ENCODE assay signal across 8 cellular contexts in the genomic region with DNA sequence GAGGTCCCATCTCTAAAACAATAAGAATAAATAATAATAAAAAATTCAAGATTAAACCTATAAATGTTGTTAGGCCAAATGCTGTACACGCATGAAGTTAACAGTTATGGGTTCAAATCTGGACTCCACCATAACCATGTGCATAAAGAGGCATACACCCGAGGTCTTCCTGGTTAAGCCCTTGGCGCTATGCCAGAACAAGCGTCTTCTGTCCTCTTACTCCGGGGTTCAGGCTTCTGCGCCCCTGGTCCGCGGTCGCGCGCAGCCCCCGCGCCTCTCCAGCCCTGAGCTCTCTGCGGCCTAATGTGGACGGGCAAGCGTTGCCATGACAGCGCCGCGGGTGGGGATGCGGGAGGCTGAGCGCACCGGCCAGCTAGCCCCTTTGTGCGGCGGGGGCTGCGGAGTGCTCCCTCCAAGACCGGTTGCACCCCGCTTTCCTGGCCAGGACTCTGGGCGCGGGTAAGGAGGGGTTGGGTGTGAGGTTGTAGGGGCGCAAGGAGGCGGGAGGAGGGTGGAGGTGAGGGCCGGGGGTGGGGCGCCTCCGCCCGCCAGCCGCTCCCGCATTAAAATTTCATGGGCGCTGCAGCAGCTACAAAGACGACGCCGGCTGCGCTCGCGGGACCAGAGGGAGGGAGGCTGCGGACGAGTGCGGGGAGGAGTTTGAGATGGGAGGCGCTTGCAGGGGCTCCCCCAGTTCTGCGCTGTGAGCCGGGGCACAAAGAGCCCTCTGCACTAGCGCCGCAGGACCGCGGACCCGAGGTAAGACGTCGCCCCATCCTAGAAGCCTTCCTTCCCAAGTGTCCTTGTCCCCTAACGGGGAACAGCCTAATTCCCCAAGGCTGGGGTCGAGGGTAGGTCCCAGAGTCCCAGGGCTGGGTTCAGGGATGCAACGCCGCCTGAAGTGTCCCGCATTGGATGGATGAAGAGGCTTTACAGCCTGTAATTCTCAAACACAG. TPM values are rescaled to one million over a fixed set of nuclear protein-coding genes. Genes with fewer than 3 reads are reported as not detected.
DNase-seq lines count a peak whose midpoint lies in the region; ATAC-seq and TF ChIP-seq lines count a peak whose summit lies in the region.

A gene (plus strand): TSS at position 693 of the 956 bp plus-strand sequence.

- intact Hi-C loops in HCT116 (cut with micrococcal nuclease) (no loop called here), MCF 10A (cut with micrococcal nuclease) (no loop called here)

- H3K36me3 ChIP-seq in BLaER1 (no peaks in the 10 kb centered on the region), HCT116 (ENCODE audit: control insufficient read depth in 1 of 2, insufficient read depth in 2 of 2, low read length in 2 of 2) (no peaks in the 10 kb centered on the region)

- H3K27ac ChIP-seq in BLaER1 (peak within 1 kb of the TSS; percentile 43; the same call in 1 of the 2 replicates), HCT116 (ENCODE audit: low read depth, low read length) (peak within 1 kb of the TSS; percentile 62; the same call in 1 of the 2 replicates)

- peaks cover 41% of the 10 kb centered on the region for H3K27me3 Mint-ChIP-seq in MCF 10A (ENCODE audit: insufficient read depth, unreplicated experiment)

- BruUV-seq in HCT116 (replicated peaks; lab: Mats Ljungman, UMichigan) (no TSS peak), MCF 10A (replicated peaks; lab: Mats Ljungman, UMichigan) (no TSS peak)

- peaks cover 40% of the 10 kb centered on the region for H3K27me3 ChIP-seq in BLaER1
- peaks cover 4% of the 10 kb centered on the region; the same call in 1 of the 2 replicates for H3K27me3 ChIP-seq in HCT116 (ENCODE audit: insufficient read depth, low read length)

- no peak for TF ChIP-seq RAD21 in HCT116 (IDR thresholded peaks at IDR 0.05; ENCODE audit: low read depth)

- no peak for ATAC-seq in HCT116

- peak within 1 kb of the TSS; percentile 97 for H2AFZ ChIP-seq in HCT116 (ENCODE audit: low read depth, low read length, poor library complexity, severe bottlenecking)

- H3K27ac Mint-ChIP-seq in MCF 10A (ENCODE audit: low read depth, unreplicated experiment) = peak within 1 kb of the TSS; percentile 3

- H3K9ac ChIP-seq in BLaER1 = peak within 1 kb of the TSS; percentile 71
- H3K9ac ChIP-seq in HCT116 (ENCODE audit: low read length) = peak within 1 kb of the TSS; percentile 46

- no peaks in the 10 kb centered on the region for H3K36me3 Mint-ChIP-seq in MCF 10A (ENCODE audit: insufficient read depth, unreplicated experiment)

- TF ChIP-seq CTCF in HCT116 (IDR thresholded peaks at IDR 0.05 in 2 of 3, conservative IDR thresholded peaks at IDR 0.05 in 1 of 3; ENCODE audit: borderline replicate concordance in 1 of 3, insufficient read depth in 1 of 3, low read depth in 2 of 3, low read length in 2 of 3) = no peak
- no peak for TF ChIP-seq CTCF in MCF 10A (IDR thresholded peaks at IDR 0.05; ENCODE audit: unreplicated experiment)

- H3K4me2 ChIP-seq in BLaER1 (peak within 1 kb of the TSS; percentile 92), HCT116 (ENCODE audit: low read length) (peak within 1 kb of the TSS; percentile 96)

- RAD21 ChIA-PET in HCT116 (lab: Charles Lee; ENCODE audit: low non-redundant PET in 1 of 2, low total read pairs in 2 of 2, uncharacterized antibody in 2 of 2, unreplicated experiment in 2 of 2) = no interaction called here

- POLR2A ChIA-PET in HCT116 (lab: Charles Lee) (no interaction called here), MCF 10A (lab: Yijun Ruan, JAX) (no interaction called here)

- H3K4me1 ChIP-seq in BLaER1 (peaks cover 31% of the 10 kb centered on the region), HCT116 (ENCODE audit: control insufficient read depth in 1 of 2, insufficient read depth in 2 of 2, low read length in 2 of 2) (peaks cover 12 to 21% of the 10 kb centered on the region in 2 experiments)

- H3K4me3 ChIP-seq in BLaER1 (peak within 1 kb of the TSS; percentile 59), HCT116 (replicated peaks in 1 of 2; ENCODE audit: low read depth in 1 of 2, low read length in 2 of 2) (peak within 1 kb of the TSS; percentile 38 to 61; a peak in 3 of 4 replicates)

- H3K9me2 ChIP-seq in HCT116 (ENCODE audit: insufficient read depth) = no peaks in the 10 kb centered on the region

- CTCF ChIA-PET in HCT116 (lab: Charles Lee) (no interaction called here), MCF 10A (lab: Yijun Ruan, JAX) (interaction anchor here (1.1 kb wide), 1 partner anchor 293 kb away, joined by 4 read pairs; no protein-coding TSS in a partner anchor)

- no peak for DNase-seq in HCT116 (ENCODE audit: low read depth, low spot score)
- peak; percentile 53 to 85 (median 55) for DNase-seq in T-helper 2 cell
- DNase-seq in MCF 10A (ENCODE audit: unreplicated experiment) = no peak
- peak; percentile 78 for DNase-seq in left kidney (ENCODE audit: low read depth, low spot score)
- DNase-seq in stimulated activated CD8-positive, alpha-beta memory T cell treated with anti-CD3 and anti-CD28 coated beads, Interleukin-2, amount 100 ng/mL, for 48 hours (ENCODE audit: low read depth in 2 of 2) = peak; percentile 49 to 55
- no peak for DNase-seq in SIG-M5 treated with dmso at 0.1 percent for 504 hours (lab: John Stamatoyannopoulos, UW; ENCODE audit: unreplicated experiment)
- DNase-seq in RKO (ENCODE audit: low spot score) = no peak

- no peaks in the 10 kb centered on the region for H4K20me1 ChIP-seq in BLaER1
- no peaks in the 10 kb centered on the region for H4K20me1 ChIP-seq in HCT116 (ENCODE audit: insufficient read depth)

- no peaks in the 10 kb centered on the region for H3K9me3 Mint-ChIP-seq in MCF 10A (ENCODE audit: unreplicated experiment)

- peaks cover 11% of the 10 kb centered on the region for H3K4me1 Mint-ChIP-seq in MCF 10A (ENCODE audit: insufficient read depth, unreplicated experiment)

- no peaks in the 10 kb centered on the region for H3K9me3 ChIP-seq in BLaER1
- H3K9me3 ChIP-seq in HCT116 (ENCODE audit: control insufficient read depth in 1 of 2, insufficient read depth in 1 of 2, low read depth in 1 of 2, low read length in 2 of 2) = no peaks in the 10 kb centered on the region

- no peak for TF ChIP-seq POLR2A in HCT116 (IDR thresholded peaks at IDR 0.05; ENCODE audit: borderline replicate concordance, extremely low read depth, insufficient read depth, insufficient read length)

- H3K79me2 ChIP-seq in HCT116 (ENCODE audit: insufficient read depth, low read length) = no peaks in the 10 kb centered on the region

- H3K4me3 Mint-ChIP-seq in MCF 10A (ENCODE audit: unreplicated experiment) = peak within 1 kb of the TSS; percentile 46

TF ChIP-seq in HCT116, 20 proteins besides CTCF, POLR2A, EP300 and RAD21 (continues in another document):
- TF ChIP-seq, protein P1, sequence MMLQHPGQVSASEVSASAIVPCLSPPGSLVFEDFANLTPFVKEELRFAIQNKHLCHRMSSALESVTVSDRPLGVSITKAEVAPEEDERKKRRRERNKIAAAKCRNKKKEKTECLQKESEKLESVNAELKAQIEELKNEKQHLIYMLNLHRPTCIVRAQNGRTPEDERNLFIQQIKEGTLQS (IDR thresholded peaks at IDR 0.05) = no peak
- TF ChIP-seq JUND (IDR thresholded peaks at IDR 0.05) (no peak), POLR2AphosphoS5 (IDR thresholded peaks at IDR 0.05; ENCODE audit: low read depth, low read length) (no peak), ZFX (IDR thresholded peaks at IDR 0.05) (no peak), EGR1 (IDR thresholded peaks at IDR 0.05; ENCODE audit: low read depth) (no peak), ZNF274 (IDR thresholded peaks at IDR 0.05; ENCODE audit: low read depth, low read length) (no peak)
- TF ChIP-seq, protein P2, sequence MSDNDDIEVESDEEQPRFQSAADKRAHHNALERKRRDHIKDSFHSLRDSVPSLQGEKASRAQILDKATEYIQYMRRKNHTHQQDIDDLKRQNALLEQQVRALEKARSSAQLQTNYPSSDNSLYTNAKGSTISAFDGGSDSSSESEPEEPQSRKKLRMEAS (IDR thresholded peaks at IDR 0.05) = no peak
- TF ChIP-seq, protein P3, sequence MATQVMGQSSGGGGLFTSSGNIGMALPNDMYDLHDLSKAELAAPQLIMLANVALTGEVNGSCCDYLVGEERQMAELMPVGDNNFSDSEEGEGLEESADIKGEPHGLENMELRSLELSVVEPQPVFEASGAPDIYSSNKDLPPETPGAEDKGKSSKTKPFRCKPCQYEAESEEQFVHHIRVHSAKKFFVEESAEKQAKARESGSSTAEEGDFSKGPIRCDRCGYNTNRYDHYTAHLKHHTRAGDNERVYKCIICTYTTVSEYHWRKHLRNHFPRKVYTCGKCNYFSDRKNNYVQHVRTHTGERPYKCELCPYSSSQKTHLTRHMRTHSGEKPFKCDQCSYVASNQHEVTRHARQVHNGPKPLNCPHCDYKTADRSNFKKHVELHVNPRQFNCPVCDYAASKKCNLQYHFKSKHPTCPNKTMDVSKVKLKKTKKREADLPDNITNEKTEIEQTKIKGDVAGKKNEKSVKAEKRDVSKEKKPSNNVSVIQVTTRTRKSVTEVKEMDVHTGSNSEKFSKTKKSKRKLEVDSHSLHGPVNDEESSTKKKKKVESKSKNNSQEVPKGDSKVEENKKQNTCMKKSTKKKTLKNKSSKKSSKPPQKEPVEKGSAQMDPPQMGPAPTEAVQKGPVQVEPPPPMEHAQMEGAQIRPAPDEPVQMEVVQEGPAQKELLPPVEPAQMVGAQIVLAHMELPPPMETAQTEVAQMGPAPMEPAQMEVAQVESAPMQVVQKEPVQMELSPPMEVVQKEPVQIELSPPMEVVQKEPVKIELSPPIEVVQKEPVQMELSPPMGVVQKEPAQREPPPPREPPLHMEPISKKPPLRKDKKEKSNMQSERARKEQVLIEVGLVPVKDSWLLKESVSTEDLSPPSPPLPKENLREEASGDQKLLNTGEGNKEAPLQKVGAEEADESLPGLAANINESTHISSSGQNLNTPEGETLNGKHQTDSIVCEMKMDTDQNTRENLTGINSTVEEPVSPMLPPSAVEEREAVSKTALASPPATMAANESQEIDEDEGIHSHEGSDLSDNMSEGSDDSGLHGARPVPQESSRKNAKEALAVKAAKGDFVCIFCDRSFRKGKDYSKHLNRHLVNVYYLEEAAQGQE (IDR thresholded peaks at IDR 0.05; ENCODE audit: low read depth) = no peak
- TF ChIP-seq, protein P4, sequence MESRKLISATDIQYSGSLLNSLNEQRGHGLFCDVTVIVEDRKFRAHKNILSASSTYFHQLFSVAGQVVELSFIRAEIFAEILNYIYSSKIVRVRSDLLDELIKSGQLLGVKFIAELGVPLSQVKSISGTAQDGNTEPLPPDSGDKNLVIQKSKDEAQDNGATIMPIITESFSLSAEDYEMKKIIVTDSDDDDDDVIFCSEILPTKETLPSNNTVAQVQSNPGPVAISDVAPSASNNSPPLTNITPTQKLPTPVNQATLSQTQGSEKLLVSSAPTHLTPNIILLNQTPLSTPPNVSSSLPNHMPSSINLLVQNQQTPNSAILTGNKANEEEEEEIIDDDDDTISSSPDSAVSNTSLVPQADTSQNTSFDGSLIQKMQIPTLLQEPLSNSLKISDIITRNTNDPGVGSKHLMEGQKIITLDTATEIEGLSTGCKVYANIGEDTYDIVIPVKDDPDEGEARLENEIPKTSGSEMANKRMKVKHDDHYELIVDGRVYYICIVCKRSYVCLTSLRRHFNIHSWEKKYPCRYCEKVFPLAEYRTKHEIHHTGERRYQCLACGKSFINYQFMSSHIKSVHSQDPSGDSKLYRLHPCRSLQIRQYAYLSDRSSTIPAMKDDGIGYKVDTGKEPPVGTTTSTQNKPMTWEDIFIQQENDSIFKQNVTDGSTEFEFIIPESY (IDR thresholded peaks at IDR 0.05; ENCODE audit: extremely low read depth, insufficient replicate concordance, low read length) = no peak

RNA-seq across cellular contexts. Expression of the gene that starts here (rescaled TPM):
- total RNA-seq in HCT116 (2021; ENCODE audit: unreplicated experiment) (0.54 TPM), MCF 10A (2022) (0.49 and 0.56 TPM in 2 replicates)
- 0.04 TPM in 2 replicates for polyA plus RNA-seq in HCT116 (2012)

Comparison
In these comparisons a context has a peak if more than half of its experiments do, and no peak if none do; other contexts are left out.
1. DNase-seq: peak in T-helper 2 cell (5 of 5), left kidney (single experiment) and stimulated activated CD8-positive, alpha-beta memory T cell treated with anti-CD3 and anti-CD28 coated beads, Interleukin-2, amount 100 ng/mL, for 48 hours (2 of 2); none in HCT116 (single experiment), MCF 10A (single experiment), SIG-M5 treated with dmso at 0.1 percent for 504 hours (single experiment) and RKO (single experiment).